In genomic region chr16:81469183-81469677, GRCh38 we compare ENCODE assay signal across 1 cellular context.
TF ChIP-seq lines count a peak whose summit lies in the region.

No MANE protein-coding gene starts in this region.

TF ChIP-seq in H1, 55 proteins besides CTCF, POLR2A, EP300 and RAD21:
- TF ChIP-seq POLR2AphosphoS5 (IDR thresholded peaks at IDR 0.05; ENCODE audit: low read depth, low read length) (no peak), KDM1A (IDR thresholded peaks at IDR 0.05; ENCODE audit: borderline replicate concordance, low read length) (peak; percentile 63)
